In the genomic region with DNA sequence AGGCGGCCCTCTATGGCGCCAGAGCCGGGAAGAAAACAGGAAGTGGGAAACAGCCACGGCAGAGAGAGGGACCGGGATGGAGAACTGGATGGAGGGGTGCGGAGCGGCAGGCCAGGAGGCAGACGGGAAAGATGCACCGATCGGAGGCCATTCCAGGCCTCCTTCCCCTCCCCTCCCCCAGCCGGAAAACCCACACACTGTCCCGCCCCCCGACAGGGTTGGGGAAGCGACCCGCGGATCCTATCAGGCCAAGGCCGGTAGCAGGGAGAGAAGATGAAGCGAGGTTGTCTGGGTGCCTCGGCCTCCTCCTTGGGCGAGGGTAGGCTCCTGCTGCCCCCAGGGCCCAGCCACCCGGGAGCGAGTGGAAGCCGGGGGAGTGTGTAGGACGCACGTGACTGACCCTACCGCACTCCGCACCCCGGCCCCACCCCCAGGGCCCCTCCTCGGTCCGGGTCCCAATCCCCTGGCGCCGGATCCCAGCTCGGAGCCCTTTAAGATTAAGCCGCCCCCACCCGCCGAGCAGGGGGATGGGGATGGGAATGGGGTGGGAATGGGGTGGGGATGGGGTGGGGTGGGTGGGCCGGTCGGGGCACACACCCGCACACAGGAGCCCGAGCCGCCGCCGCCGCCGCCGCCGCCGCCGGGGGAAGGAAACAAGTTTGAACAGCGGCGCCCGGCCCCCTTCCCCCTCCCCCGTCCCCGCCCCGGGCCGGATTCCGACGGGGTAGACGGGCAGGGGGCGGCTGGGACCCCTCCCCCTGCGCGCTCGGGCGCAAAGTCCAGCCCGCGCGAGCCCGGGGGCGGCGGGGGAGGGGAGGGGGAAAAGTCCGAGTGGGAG, we compare ENCODE assay signal across 8 cellular contexts. TPM values are rescaled to one million over a fixed set of nuclear protein-coding genes. Genes with fewer than 3 reads are reported as not detected.
A peak's percentile ranks its signal among the peaks of the same experiment; 100 is the strongest.
DNase-seq lines count a peak whose midpoint lies in the region; ATAC-seq, FAIRE-seq and TF ChIP-seq lines count a peak whose summit lies in the region.

No MANE protein-coding gene starts in this region.

- FAIRE-seq in RCC 7860 (lab: Jason Lieb, UNC) (no peak), frontal cortex (lab: Jason Lieb, UNC) (no peak)

- peak; percentile 1 for ATAC-seq in HG03045 (IDR thresholded peaks at IDR 0.05; ENCODE audit: unreplicated experiment)

- H3K27ac ChIP-seq in neutrophil, result peak overlapping the region; percentile 95
- H3K27ac ChIP-seq in urinary bladder (ENCODE audit: low read depth), result peak overlapping the region; percentile 98

- H3K9me3 ChIP-seq in neutrophil, result no peaks in the 10 kb centered on the region

- H3K4me1 ChIP-seq in neutrophil (ENCODE audit: control insufficient read depth in 1 of 2, insufficient read depth in 1 of 2, low read depth in 1 of 2, low read length in 1 of 2) (peaks cover 31 to 41% of the 10 kb centered on the region in 2 experiments), urinary bladder (ENCODE audit: insufficient read depth) (peaks cover 2% of the 10 kb centered on the region)

- H3K36me3 ChIP-seq in neutrophil (peaks cover 19% of the 10 kb centered on the region), urinary bladder (ENCODE audit: insufficient read depth) (no peaks in the 10 kb centered on the region)

- TF ChIP-seq CTCF in neutrophil (IDR thresholded peaks at IDR 0.05), result no peak

- peaks cover 37% of the 10 kb centered on the region for H3K27me3 ChIP-seq in neutrophil

- H3K4me3 ChIP-seq in neutrophil (ENCODE audit: low read depth in 1 of 2, low read length in 1 of 2) (peak overlapping the region; percentile 92 to 96), urinary bladder (ENCODE audit: low read depth, low read length) (peak overlapping the region; percentile 94)

- DNase-seq in ELR (ENCODE audit: low read depth) (peak; percentile 68), RCC 7860 (ENCODE audit: low spot score) (peak; percentile 13), activated gamma-delta T cell (lab: John Stamatoyannopoulos, UW) (peak; percentile 59), frontal cortex (ENCODE audit: low spot score in 2 of 2) (peak; percentile 64 to 78), NCI-H1436 treated with DMSO at 0.1 percent for 48 hours (lab: John Stamatoyannopoulos, UW) (no peak)

- WGBS in urinary bladder, result under 1% methylated on average over 67 of the region's 71 CpGs

RNA-seq across cellular contexts. Expression of a gene that starts 1.5 kb away (rescaled TPM):
- 7.7 TPM for total RNA-seq in frontal cortex
- total RNA-seq in urinary bladder, result 17.9 TPM
- polyA plus RNA-seq in urinary bladder, result 50.9 TPM

RNA-seq across cellular contexts. Expression of a gene that starts 11.1 kb away (rescaled TPM):
- total RNA-seq in frontal cortex (16.3 TPM), urinary bladder (8.4 TPM)
- polyA plus RNA-seq in urinary bladder, result 56.9 TPM

RNA-seq across cellular contexts. Expression of a gene that starts 15.6 kb away (rescaled TPM):
- total RNA-seq in frontal cortex, result 15.5 TPM
- total RNA-seq in urinary bladder, result 14.0 TPM
- polyA plus RNA-seq in urinary bladder, result 59.5 TPM

RNA-seq across cellular contexts. Expression of a gene that starts 33.4 kb away (rescaled TPM):
- total RNA-seq in frontal cortex (4.1 TPM), urinary bladder (7.0 TPM)
- 6.0 TPM for polyA plus RNA-seq in urinary bladder

RNA-seq across cellular contexts. Expression of a gene that starts 36.0 kb away (rescaled TPM):
- 20.0 TPM for total RNA-seq in frontal cortex
- total RNA-seq in urinary bladder, result 15.5 TPM
- polyA plus RNA-seq in urinary bladder, result 29.5 TPM
